In the genomic region with DNA sequence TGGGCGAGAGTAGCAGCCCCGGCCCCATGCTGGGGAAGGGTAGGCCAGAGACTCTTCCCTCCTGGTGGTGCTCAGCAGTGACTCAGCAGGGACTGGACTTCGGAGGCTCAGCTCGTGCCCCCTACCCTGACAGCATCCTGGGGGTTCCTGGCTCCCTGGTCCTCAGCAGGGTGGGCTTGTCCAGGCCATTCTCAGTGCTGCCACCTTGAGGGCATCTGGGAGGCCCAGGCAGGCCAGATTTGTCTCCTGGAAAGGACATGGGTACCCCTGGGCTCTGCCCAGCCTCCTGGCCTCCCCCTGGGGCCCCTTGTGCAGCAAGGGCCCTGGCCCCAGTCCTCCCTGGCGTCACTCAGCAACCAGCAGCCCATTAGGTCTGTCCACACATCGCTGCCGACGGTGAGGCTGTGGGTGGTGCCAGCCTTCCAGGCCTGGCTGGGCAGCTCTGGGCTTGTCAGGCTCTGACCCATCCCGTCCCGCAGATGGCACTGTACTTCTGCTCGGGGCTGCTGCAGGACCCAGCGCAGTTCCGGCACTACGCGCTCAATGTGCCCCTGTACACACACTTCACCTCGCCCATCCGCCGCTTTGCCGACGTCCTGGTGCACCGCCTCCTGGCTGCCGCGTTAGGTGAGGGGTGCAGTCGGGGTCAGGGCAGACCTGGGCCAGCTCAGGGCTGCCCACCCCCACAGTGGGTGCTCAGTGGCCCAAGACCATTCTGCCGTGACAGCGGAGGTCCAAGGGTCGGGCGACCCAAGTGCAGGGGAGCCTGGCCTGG, we compare ENCODE assay signal across 11 cellular contexts. TPM values are rescaled to one million over a fixed set of nuclear protein-coding genes. Genes with fewer than 3 reads are reported as not detected.
DNase-seq lines count a peak whose midpoint lies in the region; ATAC-seq and TF ChIP-seq lines count a peak whose summit lies in the region.
"Had no signal": no experiment of that assay in that cellular context is flagged by ENCODE, and none has a peak within 500 bp of the region (broad histone marks: within the 10 kb centered on the region; RNA-seq: fewer than 3 reads in every experiment).

No MANE protein-coding gene starts in this region.

- no peaks in the 10 kb centered on the region for H3K27me3 Mint-ChIP-seq in activated naive CD8-positive, alpha-beta T cell treated with anti-CD3 and anti-CD28 coated beads, Interleukin-2, amount 10 ng/mL, durations not matched to agents 7 days and 5 days
- H3K27me3 Mint-ChIP-seq in activated naive CD8-positive, alpha-beta T cell treated with anti-CD3 and anti-CD28 coated beads for 36 hours: no peaks in the 10 kb centered on the region
- H3K27me3 Mint-ChIP-seq in type B pancreatic cell: no peaks in the 10 kb centered on the region
- H3K27me3 Mint-ChIP-seq: stimulated activated naive CD8-positive, alpha-beta T cell treated with anti-CD3 and anti-CD28 coated beads, Interleukin-15, Interleukin-2, amounts not matched to agents 100 ng/mL and 50 ng/mL, for 24 hours had no signal

- no peak overlapping the region for H3K4me3 ChIP-seq in heart right ventricle

- H3K27ac ChIP-seq in heart right ventricle: no peak overlapping the region

- H3K27ac Mint-ChIP-seq in activated naive CD8-positive, alpha-beta T cell treated with anti-CD3 and anti-CD28 coated beads, Interleukin-2, amount 10 ng/mL, durations not matched to agents 7 days and 5 days: no peak overlapping the region
- H3K27ac Mint-ChIP-seq in activated naive CD8-positive, alpha-beta T cell treated with anti-CD3 and anti-CD28 coated beads for 36 hours: no peak overlapping the region
- no peak overlapping the region for H3K27ac Mint-ChIP-seq in type B pancreatic cell
- H3K27ac Mint-ChIP-seq: stimulated activated naive CD8-positive, alpha-beta T cell treated with anti-CD3 and anti-CD28 coated beads, Interleukin-15, Interleukin-2, amounts not matched to agents 100 ng/mL and 50 ng/mL, for 24 hours had no signal

- no peaks in the 10 kb centered on the region for H3K4me1 Mint-ChIP-seq in activated naive CD8-positive, alpha-beta T cell treated with anti-CD3 and anti-CD28 coated beads, Interleukin-2, amount 10 ng/mL, durations not matched to agents 7 days and 5 days
- no peaks in the 10 kb centered on the region for H3K4me1 Mint-ChIP-seq in activated naive CD8-positive, alpha-beta T cell treated with anti-CD3 and anti-CD28 coated beads for 36 hours
- H3K4me1 Mint-ChIP-seq in type B pancreatic cell (ENCODE audit: unreplicated experiment): no peaks in the 10 kb centered on the region

- 94 to 97% methylated on average over 27 to 28 of the region's 28 CpGs for WGBS in heart right ventricle, 2 donors

- no peak for ATAC-seq in activated naive CD8-positive, alpha-beta T cell treated with anti-CD3 and anti-CD28 coated beads, Interleukin-2, amount 10 ng/mL, durations not matched to agents 7 days and 5 days (ENCODE audit: low read depth)
- ATAC-seq in heart right ventricle (no peak), GM19351 (IDR thresholded peaks at IDR 0.05; ENCODE audit: unreplicated experiment) (no peak)

- peaks cover 0 to 6% (median 0%) of the 10 kb centered on the region in 9 donors for H3K4me1 ChIP-seq in heart right ventricle

- no peaks in the 10 kb centered on the region for H3K27me3 ChIP-seq in heart right ventricle

- no peaks in the 10 kb centered on the region for H3K9me3 Mint-ChIP-seq in activated naive CD8-positive, alpha-beta T cell treated with anti-CD3 and anti-CD28 coated beads, Interleukin-2, amount 10 ng/mL, durations not matched to agents 7 days and 5 days
- H3K9me3 Mint-ChIP-seq in activated naive CD8-positive, alpha-beta T cell treated with anti-CD3 and anti-CD28 coated beads for 36 hours: no peaks in the 10 kb centered on the region
- no peaks in the 10 kb centered on the region for H3K9me3 Mint-ChIP-seq in type B pancreatic cell
- H3K9me3 Mint-ChIP-seq: stimulated activated naive CD8-positive, alpha-beta T cell treated with anti-CD3 and anti-CD28 coated beads, Interleukin-15, Interleukin-2, amounts not matched to agents 100 ng/mL and 50 ng/mL, for 24 hours had no signal

- no peak overlapping the region for H3K4me3 Mint-ChIP-seq in activated naive CD8-positive, alpha-beta T cell treated with anti-CD3 and anti-CD28 coated beads, Interleukin-2, amount 10 ng/mL, durations not matched to agents 7 days and 5 days
- H3K4me3 Mint-ChIP-seq in activated naive CD8-positive, alpha-beta T cell treated with anti-CD3 and anti-CD28 coated beads for 36 hours: no peak overlapping the region
- H3K4me3 Mint-ChIP-seq in type B pancreatic cell: no peak overlapping the region
- H3K4me3 Mint-ChIP-seq: stimulated activated naive CD8-positive, alpha-beta T cell treated with anti-CD3 and anti-CD28 coated beads, Interleukin-15, Interleukin-2, amounts not matched to agents 100 ng/mL and 50 ng/mL, for 24 hours had no signal

- no peaks in the 10 kb centered on the region for H3K9me3 ChIP-seq in heart right ventricle

- peaks cover 0 to 27% (median 0%) of the 10 kb centered on the region in 9 donors for H3K36me3 ChIP-seq in heart right ventricle

- peak in 5 of 9 donors; percentile 17 to 37 (median 27) for TF ChIP-seq CTCF in heart right ventricle (IDR thresholded peaks at IDR 0.05)
- peak; percentile 70 for TF ChIP-seq CTCF in type B pancreatic cell (conservative IDR thresholded peaks at IDR 0.05)

- H3K36me3 Mint-ChIP-seq in activated naive CD8-positive, alpha-beta T cell treated with anti-CD3 and anti-CD28 coated beads, Interleukin-2, amount 10 ng/mL, durations not matched to agents 7 days and 5 days: no peaks in the 10 kb centered on the region
- no peaks in the 10 kb centered on the region for H3K36me3 Mint-ChIP-seq in activated naive CD8-positive, alpha-beta T cell treated with anti-CD3 and anti-CD28 coated beads for 36 hours
- H3K36me3 Mint-ChIP-seq in type B pancreatic cell: no peaks in the 10 kb centered on the region

- intact Hi-C loops in heart right ventricle (cut with DNase I): loop anchor here in 1 of 10 donors (10.0 kb wide), 1 partner anchor 101 kb away; no protein-coding TSS in a partner anchor

- in situ Hi-C loops in SK-MEL-5 (cut with HindIII; ENCODE audit: low pct_unique_long_range_greater_than_20kb, low sequenced_read_pairs): no loop called here

- peak; percentile 30 for DNase-seq in activated naive CD8-positive, alpha-beta T cell treated with anti-CD3 and anti-CD28 coated beads, Interleukin-2, amount 10 ng/mL, durations not matched to agents 7 days and 5 days
- no peak for DNase-seq in activated naive CD8-positive, alpha-beta T cell treated with anti-CD3 and anti-CD28 coated beads for 36 hours
- DNase-seq in SK-MEL-5 (ENCODE audit: low read depth, low spot score) (peak; percentile 43), heart right ventricle (no peak), type B pancreatic cell (ENCODE audit: extremely low spot score, unreplicated experiment) (no peak), hippocampal formation (lab: John Stamatoyannopoulos, UW) (no peak), COLO829 (ENCODE audit: low spot score) (no peak)
- DNase-seq: activated CD4-positive, alpha-beta T cell treated with anti-CD3 and anti-CD28 coated beads, Interleukin-2, amount 50 U/mL, for 48 hours had no signal

- POLR2A ChIA-PET in activated naive CD8-positive, alpha-beta T cell treated with anti-CD3 and anti-CD28 coated beads, Interleukin-2, amount 10 ng/mL, durations not matched to agents 7 days and 5 days (lab: Charles Lee): no interaction called here

RNA-seq across cellular contexts. Expression of a gene that starts 45.0 kb away (rescaled TPM):
- not detected for total RNA-seq in activated naive CD8-positive, alpha-beta T cell treated with anti-CD3 and anti-CD28 coated beads, Interleukin-2, amount 10 ng/mL, durations not matched to agents 7 days and 5 days
- not detected for total RNA-seq in activated naive CD8-positive, alpha-beta T cell treated with anti-CD3 and anti-CD28 coated beads for 36 hours
- total RNA-seq in SK-MEL-5 (2014; rRNA removed; shearing (Covaris generic)): not detected in 2 replicates
- polyA plus RNA-seq in SK-MEL-5 (2015; cell fraction: cytosol; rRNA removed): not detected in 2 replicates
- polyA plus RNA-seq in SK-MEL-5 (2015; cell fraction: nucleus; rRNA removed): not detected in 2 replicates
- total RNA-seq in heart right ventricle (not detected), type B pancreatic cell (ENCODE audit: low replicate concordance) (0.27 and 1.5 TPM in 2 replicates)
- polyA plus RNA-seq in heart right ventricle: not detected
- total RNA-seq: Daoy had no signal

Comparison
In these comparisons a context has a peak if more than half of its experiments do, and no peak if none do; other contexts are left out.
1. DNase-seq: peak in activated naive CD8-positive, alpha-beta T cell treated with anti-CD3 and anti-CD28 coated beads, Interleukin-2, amount 10 ng/mL, durations not matched to agents 7 days and 5 days (single experiment) and SK-MEL-5 (single experiment); none in activated naive CD8-positive, alpha-beta T cell treated with anti-CD3 and anti-CD28 coated beads for 36 hours (single experiment), heart right ventricle (0 of 2), type B pancreatic cell (single experiment), hippocampal formation (0 of 2) and COLO829 (single experiment).